1 cellular context compared by ENCODE assay signal in genomic region chr9:37201581-37201980, GRCh38.
TF ChIP-seq lines count a peak whose summit lies in the region.

No MANE protein-coding gene starts in this region.

TF ChIP-seq in HEK293, 187 proteins besides CTCF, POLR2A, EP300 and RAD21 (continued from another document):
- TF ChIP-seq PRDM10 (tag by site-specific recombination; IDR thresholded peaks at IDR 0.05), result 0 out of 2 replicates have a peak, but pooled peaks have one; percentile 21
